ENCODE assay signal across 23 cellular contexts in the genomic region with DNA sequence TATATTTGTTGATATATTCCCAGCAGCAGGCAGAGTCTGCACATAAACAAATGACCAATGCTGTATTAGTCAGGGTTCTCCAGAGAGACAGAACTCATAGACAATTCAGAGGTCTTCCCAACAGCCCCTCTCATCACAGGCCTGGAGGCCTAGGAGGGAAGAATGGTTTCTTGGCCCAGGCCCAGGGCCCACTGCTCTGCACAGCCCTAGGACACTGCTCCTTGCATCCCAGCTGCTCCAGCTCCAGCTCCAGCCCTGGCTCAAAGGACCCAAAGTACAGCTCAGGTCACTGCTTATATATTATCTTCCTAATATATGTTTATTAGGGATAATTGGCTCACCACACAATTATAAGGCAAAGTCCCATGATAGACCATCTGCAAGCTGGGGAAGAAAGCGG.
DNase-seq lines count a peak whose midpoint lies in the region; ATAC-seq and TF ChIP-seq lines count a peak whose summit lies in the region.
"Had no signal": no experiment of that assay in that cellular context is flagged by ENCODE, and none has a peak within 500 bp of the region (broad histone marks: within the 10 kb centered on the region; RNA-seq: fewer than 3 reads in every experiment).

No MANE protein-coding gene starts in this region.

- no peak for ATAC-seq in HG03521 (IDR thresholded peaks at IDR 0.05; ENCODE audit: unreplicated experiment)
- no peak for ATAC-seq in heart left ventricle
- ATAC-seq in HG03039 (IDR thresholded peaks at IDR 0.05; ENCODE audit: unreplicated experiment) = no peak

- no peak overlapping the region for H3K4ac ChIP-seq in mesenchymal stem cell (ENCODE audit: low read depth in 1 of 2, low read length in 2 of 2)

- POLR2A ChIA-PET in HEK293 (lab: Yijun Ruan, JAX) = no interaction called here

- H3K23ac ChIP-seq in mesenchymal stem cell (ENCODE audit: low read length in 2 of 2) = no peak overlapping the region

- H3K4me1 ChIP-seq in HEK293 (ENCODE audit: control insufficient read depth, insufficient read depth, low read length) = no peaks in the 10 kb centered on the region
- H3K4me1 ChIP-seq in mesenchymal stem cell (ENCODE audit: control insufficient read depth, insufficient read depth, low read depth, low read length) = no peaks in the 10 kb centered on the region
- no peaks in the 10 kb centered on the region for H3K4me1 ChIP-seq in heart left ventricle
- H3K4me1 ChIP-seq: BE2C, BLaER1 had no signal

- no peak overlapping the region for H3K9ac ChIP-seq in mesenchymal stem cell (ENCODE audit: low read length)
- H3K9ac ChIP-seq: BLaER1 had no signal

- WGBS in mesenchymal stem cell = 85% methylated on average over 1 of the region's 1 CpG
- 38 to 93% (median 87%) methylated on average over 1 of the region's 1 CpG for WGBS in heart left ventricle, 4 donors

- no peak overlapping the region for H4K91ac ChIP-seq in mesenchymal stem cell (ENCODE audit: low read length)

- peak overlapping the region in 1 of 2 experiments; percentile 46 for H3K18ac ChIP-seq in mesenchymal stem cell (ENCODE audit: low read depth in 1 of 2, low read length in 2 of 2)

- peak; percentile 4 for DNase-seq in AG08396 (ENCODE audit: low spot score)
- DNase-seq in fibroblast of villous mesenchyme (ENCODE audit: low read depth) = peak; percentile 5
- peak; percentile 62 for DNase-seq in mesenchymal stem cell
- no peak for DNase-seq in NCI-H446 treated with DMSO at 0.1 percent for 48 hours (lab: John Stamatoyannopoulos, UW)
- DNase-seq in heart left ventricle = no peak
- DNase-seq: 8988T; BE2C; C1 segment of cervical spinal cord; CD4-positive, alpha-beta memory T cell; CD4-positive, CD25-positive, alpha-beta regulatory T cell; CD8-positive, alpha-beta memory T cell; COR-L47; DMS 273 treated with DMSO at 0.1 percent for 48 hours; DMS153; DMS53; DMS79; DND-41; EL; GF-D8 had no signal

- intact Hi-C loops in heart left ventricle (cut with DNase I) = no loop called here

- H3K27me3 ChIP-seq in mesenchymal stem cell (ENCODE audit: control insufficient read depth in 1 of 2, insufficient read depth in 1 of 2, low read length in 2 of 2) (no peaks in the 10 kb centered on the region), heart left ventricle (no peaks in the 10 kb centered on the region)
- H3K27me3 ChIP-seq: BE2C, BLaER1 had no signal

- TF ChIP-seq POLR2A in heart left ventricle (IDR thresholded peaks at IDR 0.05) = no peak

- no peaks in the 10 kb centered on the region for H3K9me3 ChIP-seq in HEK293 (ENCODE audit: control insufficient read depth, insufficient read depth, low read depth, low read length)
- peaks cover 14% of the 10 kb centered on the region for H3K9me3 ChIP-seq in mesenchymal stem cell (ENCODE audit: control insufficient read depth, low read length)
- H3K9me3 ChIP-seq in heart left ventricle = peaks cover 0 to 35% (median 8%) of the 10 kb centered on the region in 12 donors
- H3K9me3 ChIP-seq: BE2C had no signal

- no peak overlapping the region for H2AFZ ChIP-seq in mesenchymal stem cell (ENCODE audit: low read depth, low read length)

- no peak overlapping the region for H2BK120ac ChIP-seq in mesenchymal stem cell (ENCODE audit: low read depth, low read length)

- no peak overlapping the region for H4K8ac ChIP-seq in mesenchymal stem cell (ENCODE audit: low read length)

- peak overlapping the region in 1 of 2 experiments; percentile 48 for H3K14ac ChIP-seq in mesenchymal stem cell (ENCODE audit: low read length in 2 of 2)

- no peak overlapping the region for H2BK5ac ChIP-seq in mesenchymal stem cell (ENCODE audit: low read depth, low read length, poor library complexity, severe bottlenecking)

- no peak overlapping the region for H2BK15ac ChIP-seq in mesenchymal stem cell (ENCODE audit: low read depth, poor library complexity, severe bottlenecking)

- TF ChIP-seq CTCF in HEK293 (tag by site-specific recombination; IDR thresholded peaks at IDR 0.05) (no peak), fibroblast of villous mesenchyme (IDR thresholded peaks at IDR 0.05; ENCODE audit: insufficient read depth, low read depth, low read length) (no peak), heart left ventricle (IDR thresholded peaks at IDR 0.05) (no peak)

- H3K79me1 ChIP-seq in mesenchymal stem cell (replicated peaks; ENCODE audit: low read length, poor library complexity, severe bottlenecking) = no peaks in the 10 kb centered on the region

- no peak overlapping the region for H2BK12ac ChIP-seq in mesenchymal stem cell (ENCODE audit: low read length in 2 of 2)

- H2AK5ac ChIP-seq in mesenchymal stem cell (ENCODE audit: low read length, severe bottlenecking) = no peak overlapping the region

- no peak overlapping the region for H3K4me3 ChIP-seq in HEK293 (ENCODE audit: low read depth, low read length)
- H3K4me3 ChIP-seq in fibroblast of villous mesenchyme (ENCODE audit: low read depth, low read length) = no peak overlapping the region
- H3K4me3 ChIP-seq in mesenchymal stem cell (ENCODE audit: insufficient read depth in 1 of 2, low read depth in 1 of 2, low read length in 2 of 2) = no peak overlapping the region
- no peak overlapping the region for H3K4me3 ChIP-seq in heart left ventricle
- H3K4me3 ChIP-seq: BLaER1 had no signal

- no peak overlapping the region for H3K27ac ChIP-seq in HEK293 (ENCODE audit: extremely low read depth, low read depth, low read length)
- H3K27ac ChIP-seq in mesenchymal stem cell (ENCODE audit: low read length, poor library complexity, severe bottlenecking) = no peak overlapping the region
- H3K27ac ChIP-seq in heart left ventricle = no peak overlapping the region
- H3K27ac ChIP-seq: BLaER1 had no signal

- CTCF ChIA-PET in HEK293 (lab: Yijun Ruan, JAX) = interaction anchor here (1.2 kb wide), 1 partner anchor 152 kb away, joined by 3 read pairs; no protein-coding TSS in a partner anchor

- no peak overlapping the region for H3K4me2 ChIP-seq in mesenchymal stem cell (ENCODE audit: low read length, poor library complexity, severe bottlenecking)
- H3K4me2 ChIP-seq: BLaER1 had no signal

- H3K36me3 ChIP-seq in HEK293 (ENCODE audit: control insufficient read depth in 2 of 2, insufficient read depth in 1 of 2, low read length in 2 of 2) = no peaks in the 10 kb centered on the region
- no peaks in the 10 kb centered on the region for H3K36me3 ChIP-seq in mesenchymal stem cell (ENCODE audit: control insufficient read depth in 1 of 2, insufficient read depth in 2 of 2, low read depth in 1 of 2, low read length in 2 of 2)
- H3K36me3 ChIP-seq in heart left ventricle = no peaks in the 10 kb centered on the region
- H3K36me3 ChIP-seq: BE2C, BLaER1 had no signal

TF ChIP-seq in HEK293, 187 proteins besides CTCF, POLR2A, EP300 and RAD21:
- TF ChIP-seq SETDB1 (IDR thresholded peaks at IDR 0.05; ENCODE audit: insufficient read length, low read length) (peak; percentile 41), ZNF585B (tag by site-specific recombination; IDR thresholded peaks at IDR 0.05) (peak; percentile 86), ZNF19 (tag by site-specific recombination; IDR thresholded peaks at IDR 0.05; ENCODE audit: low read depth) (no peak)

Comparison
In these comparisons a context has a peak if more than half of its experiments do, and no peak if none do; other contexts are left out.
1. DNase-seq: peak in AG08396 (single experiment), fibroblast of villous mesenchyme (single experiment) and mesenchymal stem cell (single experiment); none in NCI-H446 treated with DMSO at 0.1 percent for 48 hours (single experiment) and heart left ventricle (0 of 5).